In the genomic region with DNA sequence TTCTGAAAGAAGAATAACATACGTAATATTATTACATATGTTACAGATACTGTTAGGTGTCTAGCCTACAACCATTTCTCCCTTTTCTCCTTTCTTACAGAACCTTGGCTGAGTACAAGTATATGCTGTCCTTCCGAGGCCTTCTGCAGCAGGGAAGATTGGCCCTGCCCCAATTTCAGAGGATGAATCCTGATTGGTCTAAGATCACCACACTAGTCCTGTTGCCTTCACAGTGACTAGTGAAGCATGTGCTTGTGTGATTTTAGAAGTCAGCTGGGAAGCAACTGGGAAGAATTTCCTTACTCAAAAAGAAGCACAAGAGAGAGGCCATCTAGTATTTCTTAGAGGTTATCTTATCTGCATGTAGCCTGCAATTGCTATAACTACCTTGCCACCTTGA, we compare ENCODE assay signal across 20 cellular contexts. TPM values are rescaled to one million over a fixed set of nuclear protein-coding genes. Genes with fewer than 3 reads are reported as not detected.
DNase-seq lines count a peak whose midpoint lies in the region; ATAC-seq and TF ChIP-seq lines count a peak whose summit lies in the region.
"Had no signal": no experiment of that assay in that cellular context is flagged by ENCODE, and none has a peak within 500 bp of the region (broad histone marks: within the 10 kb centered on the region; RNA-seq: fewer than 3 reads in every experiment).

No MANE protein-coding gene starts in this region.

- H3K4me1 Mint-ChIP-seq in WTC11 (no peaks in the 10 kb centered on the region), progenitor cell of endocrine pancreas (ENCODE audit: low read depth) (peaks cover 2% of the 10 kb centered on the region), chondrocyte (ENCODE audit: low read depth) (peaks cover 9% of the 10 kb centered on the region)
- H3K4me1 Mint-ChIP-seq: activated CD8-positive, alpha-beta memory T cell treated with anti-CD3 and anti-CD28 coated beads, Interleukin-2, amount 10 ng/mL, durations not matched to agents 7 days and 5 days; stimulated activated naive B cell treated with anti-CD40 and anti-IgM and Interleukin-4, amounts not matched to agents 10 μg/mL and 1 μg/mL and 100 μg/mL, for 72 hours had no signal

- H3K36me3 ChIP-seq in right atrium auricular region = no peaks in the 10 kb centered on the region
- H3K36me3 ChIP-seq: thoracic aorta had no signal

- 66% methylated on average over 2 of the region's 2 CpGs for WGBS in right cardiac atrium

- intact Hi-C loops in left cardiac atrium (cut with DNase I) (no loop called here), right cardiac atrium (cut with DNase I) (no loop called here)

- H3K27ac ChIP-seq in right atrium auricular region = no peak overlapping the region
- H3K27ac ChIP-seq in right cardiac atrium (ENCODE audit: low read length) = no peak overlapping the region
- H3K27ac ChIP-seq: C4-2B, RWPE1, thoracic aorta had no signal

- H3K9me3 ChIP-seq in right atrium auricular region (no peaks in the 10 kb centered on the region), right cardiac atrium (ENCODE audit: control insufficient read depth, low read length) (no peaks in the 10 kb centered on the region)
- H3K9me3 ChIP-seq: thoracic aorta had no signal

- TF ChIP-seq CTCF in right atrium auricular region (IDR thresholded peaks at IDR 0.05) (no peak), WTC11 (IDR thresholded peaks at IDR 0.05) (no peak), progenitor cell of endocrine pancreas (IDR thresholded peaks at IDR 0.05; ENCODE audit: unreplicated experiment) (no peak), chondrocyte (IDR thresholded peaks at IDR 0.05) (no peak)

- DNase-seq in left cardiac atrium = no peak
- DNase-seq in right atrium auricular region (ENCODE audit: low spot score) = no peak
- no peak for DNase-seq in WTC11 (ENCODE audit: low spot score)
- DNase-seq in right cardiac atrium = peak in 2 of 3 donors; percentile 44 to 66
- DNase-seq in progenitor cell of endocrine pancreas (ENCODE audit: low spot score, unreplicated experiment) = no peak
- DNase-seq in chondrocyte (ENCODE audit: low spot score) = no peak
- no peak for DNase-seq in NCI-H2107 (lab: John Stamatoyannopoulos, UW)
- DNase-seq: activated CD4-positive, alpha-beta T cell treated with anti-CD3 and anti-CD28 coated beads for 4 hours; activated CD8-positive, alpha-beta memory T cell treated with anti-CD3 and anti-CD28 coated beads, Interleukin-2, amount 10 ng/mL, durations not matched to agents 7 days and 5 days; GF-D8; NCI-H2081 treated with DMSO at 0.1 percent for 48 hours; stimulated activated naive B cell treated with anti-CD40 and anti-IgM and Interleukin-4, amounts not matched to agents 10 μg/mL and 1 μg/mL and 100 μg/mL, for 72 hours; SW 1271 had no signal

- H3K4me3 ChIP-seq in right atrium auricular region (no peak overlapping the region), right cardiac atrium (ENCODE audit: low read length) (no peak overlapping the region)
- H3K4me3 ChIP-seq: GM12878, thoracic aorta had no signal

- POLR2A ChIA-PET in WTC11 (lab: Charles Lee) = no interaction called here

- H3K27me3 Mint-ChIP-seq in WTC11 (ENCODE audit: low read depth) (no peaks in the 10 kb centered on the region), progenitor cell of endocrine pancreas (peaks cover 7% of the 10 kb centered on the region), chondrocyte (ENCODE audit: low read depth) (peaks cover 3% of the 10 kb centered on the region)

- H3K27ac Mint-ChIP-seq in WTC11 = no peak overlapping the region
- no peak overlapping the region for H3K27ac Mint-ChIP-seq in progenitor cell of endocrine pancreas
- H3K27ac Mint-ChIP-seq in chondrocyte (ENCODE audit: unreplicated experiment) = no peak overlapping the region
- H3K27ac Mint-ChIP-seq: activated CD8-positive, alpha-beta memory T cell treated with anti-CD3 and anti-CD28 coated beads, Interleukin-2, amount 10 ng/mL, durations not matched to agents 7 days and 5 days; activated naive CD4-positive, alpha-beta T cell treated with anti-CD3 and anti-CD28 coated beads, Interleukin-2, amount 50 U/mL, for 72 hours; natural killer cell treated with Interleukin-12 subunit alpha and Interleukin-12 subunit beta and Interleukin-15 and Interleukin-18, amount 100 ng/mL, for 72 hours; stimulated activated naive B cell treated with anti-CD40 and anti-IgM and Interleukin-4, amounts not matched to agents 10 μg/mL and 1 μg/mL and 100 μg/mL, for 72 hours had no signal

- H3K4me3 Mint-ChIP-seq in WTC11 (no peak overlapping the region), progenitor cell of endocrine pancreas (ENCODE audit: low read depth) (no peak overlapping the region), chondrocyte (ENCODE audit: unreplicated experiment) (no peak overlapping the region)
- H3K4me3 Mint-ChIP-seq: activated CD8-positive, alpha-beta memory T cell treated with anti-CD3 and anti-CD28 coated beads, Interleukin-2, amount 10 ng/mL, durations not matched to agents 7 days and 5 days; natural killer cell treated with Interleukin-12 subunit alpha and Interleukin-12 subunit beta and Interleukin-15 and Interleukin-18, amount 100 ng/mL, for 72 hours; stimulated activated naive B cell treated with anti-CD40 and anti-IgM and Interleukin-4, amounts not matched to agents 10 μg/mL and 1 μg/mL and 100 μg/mL, for 72 hours had no signal

- H3K9me3 Mint-ChIP-seq in WTC11 (no peaks in the 10 kb centered on the region), progenitor cell of endocrine pancreas (ENCODE audit: low read depth) (peaks cover 2% of the 10 kb centered on the region), chondrocyte (ENCODE audit: low read depth) (no peaks in the 10 kb centered on the region)
- H3K9me3 Mint-ChIP-seq: activated naive CD4-positive, alpha-beta T cell treated with anti-CD3 and anti-CD28 coated beads, Interleukin-2, amount 50 U/mL, for 72 hours; stimulated activated naive B cell treated with anti-CD40 and anti-IgM and Interleukin-4, amounts not matched to agents 10 μg/mL and 1 μg/mL and 100 μg/mL, for 72 hours had no signal

- peaks cover 0 to 11% of the 10 kb centered on the region in 2 donors for H3K4me1 ChIP-seq in right atrium auricular region
- H3K4me1 ChIP-seq in right cardiac atrium (ENCODE audit: control insufficient read depth, insufficient read depth, low read length) = peaks cover 3% of the 10 kb centered on the region

- H3K27me3 ChIP-seq in right atrium auricular region = no peaks in the 10 kb centered on the region
- no peaks in the 10 kb centered on the region for H3K27me3 ChIP-seq in right cardiac atrium (ENCODE audit: control insufficient read depth, insufficient read depth)

- no peaks in the 10 kb centered on the region for H3K36me3 Mint-ChIP-seq in WTC11
- no peaks in the 10 kb centered on the region for H3K36me3 Mint-ChIP-seq in progenitor cell of endocrine pancreas (ENCODE audit: insufficient read depth)
- H3K36me3 Mint-ChIP-seq in chondrocyte (ENCODE audit: low read depth) = peaks cover under 1% of the 10 kb centered on the region
- H3K36me3 Mint-ChIP-seq: activated CD8-positive, alpha-beta memory T cell treated with anti-CD3 and anti-CD28 coated beads, Interleukin-2, amount 10 ng/mL, durations not matched to agents 7 days and 5 days; activated naive CD4-positive, alpha-beta T cell treated with anti-CD3 and anti-CD28 coated beads, Interleukin-2, amount 50 U/mL, for 72 hours; natural killer cell treated with Interleukin-12 subunit alpha and Interleukin-12 subunit beta and Interleukin-15 and Interleukin-18, amount 100 ng/mL, for 72 hours; stimulated activated naive B cell treated with anti-CD40 and anti-IgM and Interleukin-4, amounts not matched to agents 10 μg/mL and 1 μg/mL and 100 μg/mL, for 72 hours had no signal

- CTCF ChIA-PET in WTC11 (lab: Charles Lee) = no interaction called here

- ATAC-seq in left cardiac atrium = peak; percentile 65 to 75
- peak; percentile 99 for ATAC-seq in WTC11
- ATAC-seq in right cardiac atrium = peak; percentile 72 to 86
- ATAC-seq in HG02870 (IDR thresholded peaks at IDR 0.05; ENCODE audit: unreplicated experiment) = no peak
- ATAC-seq: activated CD8-positive, alpha-beta memory T cell treated with anti-CD3 and anti-CD28 coated beads, Interleukin-2, amount 10 ng/mL, durations not matched to agents 7 days and 5 days; activated naive CD4-positive, alpha-beta T cell treated with anti-CD3 and anti-CD28 coated beads, Interleukin-2, amount 50 U/mL, for 72 hours; GM12878; natural killer cell treated with Interleukin-12 subunit alpha and Interleukin-12 subunit beta and Interleukin-15 and Interleukin-18, amount 100 ng/mL, for 72 hours; stimulated activated naive B cell treated with anti-CD40 and anti-IgM and Interleukin-4, amounts not matched to agents 10 μg/mL and 1 μg/mL and 100 μg/mL, for 72 hours had no signal

TF ChIP-seq in WTC11, 78 proteins besides CTCF, POLR2A, EP300 and RAD21 (continues in another document):
- no peak for TF ChIP-seq ZNF232 (CRISPR knock-in tag; IDR thresholded peaks at IDR 0.05)

RNA-seq across cellular contexts. Expression of a gene that starts 30.6 kb away (rescaled TPM):
- total RNA-seq in left cardiac atrium = 10 to 100 TPM; 20.0 to 25.4 TPM
- total RNA-seq in right atrium auricular region = 10 to 100 TPM; 11.1 to 17.6 TPM
- 4.1 to 12.5 TPM (median 4.7 TPM) in 3 replicates for total RNA-seq in WTC11 (2021)
- total RNA-seq in right cardiac atrium = 10 to 100 TPM; 23.2 to 29.9 (median 27.1) TPM
- polyA plus RNA-seq in right cardiac atrium = 8.2 TPM
- 186 and 195 TPM in 2 replicates for total RNA-seq in progenitor cell of endocrine pancreas
- 4.6 to 11.4 TPM (median 5.2 TPM) in 3 replicates for total RNA-seq in chondrocyte
- total RNA-seq: activated CD8-positive, alpha-beta memory T cell treated with anti-CD3 and anti-CD28 coated beads, Interleukin-2, amount 10 ng/mL, durations not matched to agents 7 days and 5 days; activated naive CD4-positive, alpha-beta T cell treated with anti-CD3 and anti-CD28 coated beads, Interleukin-2, amount 50 U/mL, for 72 hours; natural killer cell treated with Interleukin-12 subunit alpha and Interleukin-12 subunit beta and Interleukin-15 and Interleukin-18, amount 100 ng/mL, for 72 hours had no signal
- polyA plus RNA-seq: GM12878 had no signal

Comparison
In these comparisons a context has a peak if more than half of its experiments do, and no peak if none do; other contexts are left out.
1. DNase-seq: peak in right cardiac atrium (2 of 3); none in left cardiac atrium (single experiment), right atrium auricular region (single experiment), WTC11 (single experiment), progenitor cell of endocrine pancreas (single experiment), chondrocyte (single experiment) and NCI-H2107 (single experiment).